Comparison of ENCODE assay signal across 1 cellular context in genomic region chr6:143478479-143479062, GRCh38.
TF ChIP-seq lines count a peak whose summit lies in the region.

No MANE protein-coding gene starts in this region.

TF ChIP-seq in K562, 482 proteins besides CTCF, POLR2A, EP300 and RAD21:
- TF ChIP-seq USF2 (CRISPR knock-in tag; IDR thresholded peaks at IDR 0.05), result no peak
- no peak for TF ChIP-seq PML (IDR thresholded peaks at IDR 0.05; ENCODE audit: low read length)
- no peak for TF ChIP-seq SNRNP70 (optimal IDR thresholded peaks at IDR 0.05; ENCODE audit: low read depth, low read length)
- TF ChIP-seq, protein P1, sequence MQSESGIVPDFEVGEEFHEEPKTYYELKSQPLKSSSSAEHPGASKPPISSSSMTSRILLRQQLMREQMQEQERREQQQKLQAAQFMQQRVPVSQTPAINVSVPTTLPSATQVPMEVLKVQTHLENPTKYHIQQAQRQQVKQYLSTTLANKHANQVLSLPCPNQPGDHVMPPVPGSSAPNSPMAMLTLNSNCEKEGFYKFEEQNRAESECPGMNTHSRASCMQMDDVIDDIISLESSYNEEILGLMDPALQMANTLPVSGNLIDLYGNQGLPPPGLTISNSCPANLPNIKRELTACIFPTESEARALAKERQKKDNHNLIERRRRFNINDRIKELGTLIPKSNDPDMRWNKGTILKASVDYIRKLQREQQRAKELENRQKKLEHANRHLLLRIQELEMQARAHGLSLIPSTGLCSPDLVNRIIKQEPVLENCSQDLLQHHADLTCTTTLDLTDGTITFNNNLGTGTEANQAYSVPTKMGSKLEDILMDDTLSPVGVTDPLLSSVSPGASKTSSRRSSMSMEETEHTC (IDR thresholded peaks at IDR 0.05), result no peak
- TF ChIP-seq C11orf30 (IDR thresholded peaks at IDR 0.05; ENCODE audit: low read depth), result peak; percentile 76; the same call in 1 of the 2 replicates
- TF ChIP-seq CXXC5 (CRISPR knock-in tag; IDR thresholded peaks at IDR 0.05), result no peak
- no peak for TF ChIP-seq HOMEZ (CRISPR knock-in tag; IDR thresholded peaks at IDR 0.05)
- no peak for TF ChIP-seq HEY1 (CRISPR knock-in tag; IDR thresholded peaks at IDR 0.05; ENCODE audit: borderline replicate concordance)
- TF ChIP-seq HCFC1 (IDR thresholded peaks at IDR 0.05; ENCODE audit: low read depth, low read length), result no peak
- TF ChIP-seq MAFK (IDR thresholded peaks at IDR 0.05; ENCODE audit: low read length), result peak; percentile 79
- no peak for TF ChIP-seq SP1 (CRISPR knock-in tag; IDR thresholded peaks at IDR 0.05)
- peak; percentile 93 for TF ChIP-seq ZNF316 (IDR thresholded peaks at IDR 0.05)
- no peak for TF ChIP-seq NR4A1 (CRISPR knock-in tag; IDR thresholded peaks at IDR 0.05)
- TF ChIP-seq NR4A1 (tag; IDR thresholded peaks at IDR 0.05), result no peak
- no peak for TF ChIP-seq ZNF23 (CRISPR knock-in tag; IDR thresholded peaks at IDR 0.05)
- no peak for TF ChIP-seq PHB (CRISPR knock-in tag; IDR thresholded peaks at IDR 0.05)
- TF ChIP-seq HES1 (IDR thresholded peaks at IDR 0.05; ENCODE audit: low read depth), result no peak
- no peak for TF ChIP-seq HMGN3 (IDR thresholded peaks at IDR 0.05; ENCODE audit: borderline replicate concordance, extremely low read depth, insufficient read length, low read depth, low read length)
- TF ChIP-seq MAFG (tag; conservative IDR thresholded peaks at IDR 0.05), result peak; percentile 70
- TF ChIP-seq, protein P2, sequence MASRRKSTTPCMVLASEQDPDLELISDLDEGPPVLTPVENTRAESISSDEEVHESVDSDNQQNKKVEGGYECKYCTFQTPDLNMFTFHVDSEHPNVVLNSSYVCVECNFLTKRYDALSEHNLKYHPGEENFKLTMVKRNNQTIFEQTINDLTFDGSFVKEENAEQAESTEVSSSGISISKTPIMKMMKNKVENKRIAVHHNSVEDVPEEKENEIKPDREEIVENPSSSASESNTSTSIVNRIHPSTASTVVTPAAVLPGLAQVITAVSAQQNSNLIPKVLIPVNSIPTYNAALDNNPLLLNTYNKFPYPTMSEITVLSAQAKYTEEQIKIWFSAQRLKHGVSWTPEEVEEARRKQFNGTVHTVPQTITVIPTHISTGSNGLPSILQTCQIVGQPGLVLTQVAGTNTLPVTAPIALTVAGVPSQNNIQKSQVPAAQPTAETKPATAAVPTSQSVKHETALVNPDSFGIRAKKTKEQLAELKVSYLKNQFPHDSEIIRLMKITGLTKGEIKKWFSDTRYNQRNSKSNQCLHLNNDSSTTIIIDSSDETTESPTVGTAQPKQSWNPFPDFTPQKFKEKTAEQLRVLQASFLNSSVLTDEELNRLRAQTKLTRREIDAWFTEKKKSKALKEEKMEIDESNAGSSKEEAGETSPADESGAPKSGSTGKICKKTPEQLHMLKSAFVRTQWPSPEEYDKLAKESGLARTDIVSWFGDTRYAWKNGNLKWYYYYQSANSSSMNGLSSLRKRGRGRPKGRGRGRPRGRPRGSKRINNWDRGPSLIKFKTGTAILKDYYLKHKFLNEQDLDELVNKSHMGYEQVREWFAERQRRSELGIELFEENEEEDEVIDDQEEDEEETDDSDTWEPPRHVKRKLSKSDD (conservative IDR thresholded peaks at IDR 0.05; ENCODE audit: low read length), result no peak
- TF ChIP-seq, protein P3, sequence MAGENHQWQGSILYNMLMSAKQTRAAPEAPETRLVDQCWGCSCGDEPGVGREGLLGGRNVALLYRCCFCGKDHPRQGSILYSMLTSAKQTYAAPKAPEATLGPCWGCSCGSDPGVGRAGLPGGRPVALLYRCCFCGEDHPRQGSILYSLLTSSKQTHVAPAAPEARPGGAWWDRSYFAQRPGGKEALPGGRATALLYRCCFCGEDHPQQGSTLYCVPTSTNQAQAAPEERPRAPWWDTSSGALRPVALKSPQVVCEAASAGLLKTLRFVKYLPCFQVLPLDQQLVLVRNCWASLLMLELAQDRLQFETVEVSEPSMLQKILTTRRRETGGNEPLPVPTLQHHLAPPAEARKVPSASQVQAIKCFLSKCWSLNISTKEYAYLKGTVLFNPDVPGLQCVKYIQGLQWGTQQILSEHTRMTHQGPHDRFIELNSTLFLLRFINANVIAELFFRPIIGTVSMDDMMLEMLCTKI (IDR thresholded peaks at IDR 0.05; ENCODE audit: partially characterized antibody), result no peak
- no peak for TF ChIP-seq PRMT5 (CRISPR knock-in tag; IDR thresholded peaks at IDR 0.05)
- TF ChIP-seq CREBBP (IDR thresholded peaks at IDR 0.05; ENCODE audit: low read depth, low read length), result no peak
- no peak for TF ChIP-seq HNRNPUL1 (IDR thresholded peaks at IDR 0.05; ENCODE audit: low read length)
- TF ChIP-seq MAFF (IDR thresholded peaks at IDR 0.05; ENCODE audit: low read length), result peak; percentile 69; the same call in 1 of the 2 replicates
- no peak for TF ChIP-seq ZNF764 (CRISPR knock-in tag; IDR thresholded peaks at IDR 0.05; ENCODE audit: low read depth)
- TF ChIP-seq NCOA6 (IDR thresholded peaks at IDR 0.05), result no peak
- no peak for TF ChIP-seq ZNF41 (CRISPR knock-in tag; conservative IDR thresholded peaks at IDR 0.05)
